In the genomic region with DNA sequence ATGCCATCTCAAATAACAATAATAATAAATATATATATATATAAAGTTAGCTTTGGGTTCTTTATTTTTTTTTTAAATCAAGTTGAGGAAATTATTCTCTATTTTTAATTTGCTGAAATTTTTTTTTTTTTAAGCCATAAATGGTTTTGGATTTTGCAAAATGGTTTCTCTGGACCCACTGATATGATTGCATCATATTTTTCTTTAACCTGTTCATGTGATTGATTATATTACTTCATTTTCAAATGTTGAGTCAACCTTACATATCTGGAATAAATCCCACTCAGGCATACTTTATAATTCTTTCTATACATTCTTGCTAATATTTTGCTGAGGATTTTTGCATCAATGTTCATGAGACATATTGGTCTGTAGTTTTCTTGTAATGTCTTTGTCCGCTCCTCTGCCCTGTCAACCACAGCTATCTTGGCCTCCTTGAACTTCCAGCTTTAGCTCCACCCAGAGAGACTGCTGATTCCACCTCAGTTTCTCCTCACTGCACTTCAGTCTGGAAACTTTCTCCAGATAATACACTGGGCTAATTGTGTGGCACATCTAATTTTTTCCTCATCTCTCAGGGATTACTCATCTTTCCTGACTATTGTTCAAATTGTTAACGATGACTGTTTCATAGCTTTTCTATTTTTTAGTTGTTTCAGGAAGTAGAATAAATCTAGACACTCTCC, we compare ENCODE assay signal across 1 cellular context.
TF ChIP-seq lines count a peak whose summit lies in the region.

No MANE protein-coding gene starts in this region.

TF ChIP-seq in GM23338, 12 proteins besides CTCF, POLR2A, EP300 and RAD21 (continued from another document):
- TF ChIP-seq, protein P1, sequence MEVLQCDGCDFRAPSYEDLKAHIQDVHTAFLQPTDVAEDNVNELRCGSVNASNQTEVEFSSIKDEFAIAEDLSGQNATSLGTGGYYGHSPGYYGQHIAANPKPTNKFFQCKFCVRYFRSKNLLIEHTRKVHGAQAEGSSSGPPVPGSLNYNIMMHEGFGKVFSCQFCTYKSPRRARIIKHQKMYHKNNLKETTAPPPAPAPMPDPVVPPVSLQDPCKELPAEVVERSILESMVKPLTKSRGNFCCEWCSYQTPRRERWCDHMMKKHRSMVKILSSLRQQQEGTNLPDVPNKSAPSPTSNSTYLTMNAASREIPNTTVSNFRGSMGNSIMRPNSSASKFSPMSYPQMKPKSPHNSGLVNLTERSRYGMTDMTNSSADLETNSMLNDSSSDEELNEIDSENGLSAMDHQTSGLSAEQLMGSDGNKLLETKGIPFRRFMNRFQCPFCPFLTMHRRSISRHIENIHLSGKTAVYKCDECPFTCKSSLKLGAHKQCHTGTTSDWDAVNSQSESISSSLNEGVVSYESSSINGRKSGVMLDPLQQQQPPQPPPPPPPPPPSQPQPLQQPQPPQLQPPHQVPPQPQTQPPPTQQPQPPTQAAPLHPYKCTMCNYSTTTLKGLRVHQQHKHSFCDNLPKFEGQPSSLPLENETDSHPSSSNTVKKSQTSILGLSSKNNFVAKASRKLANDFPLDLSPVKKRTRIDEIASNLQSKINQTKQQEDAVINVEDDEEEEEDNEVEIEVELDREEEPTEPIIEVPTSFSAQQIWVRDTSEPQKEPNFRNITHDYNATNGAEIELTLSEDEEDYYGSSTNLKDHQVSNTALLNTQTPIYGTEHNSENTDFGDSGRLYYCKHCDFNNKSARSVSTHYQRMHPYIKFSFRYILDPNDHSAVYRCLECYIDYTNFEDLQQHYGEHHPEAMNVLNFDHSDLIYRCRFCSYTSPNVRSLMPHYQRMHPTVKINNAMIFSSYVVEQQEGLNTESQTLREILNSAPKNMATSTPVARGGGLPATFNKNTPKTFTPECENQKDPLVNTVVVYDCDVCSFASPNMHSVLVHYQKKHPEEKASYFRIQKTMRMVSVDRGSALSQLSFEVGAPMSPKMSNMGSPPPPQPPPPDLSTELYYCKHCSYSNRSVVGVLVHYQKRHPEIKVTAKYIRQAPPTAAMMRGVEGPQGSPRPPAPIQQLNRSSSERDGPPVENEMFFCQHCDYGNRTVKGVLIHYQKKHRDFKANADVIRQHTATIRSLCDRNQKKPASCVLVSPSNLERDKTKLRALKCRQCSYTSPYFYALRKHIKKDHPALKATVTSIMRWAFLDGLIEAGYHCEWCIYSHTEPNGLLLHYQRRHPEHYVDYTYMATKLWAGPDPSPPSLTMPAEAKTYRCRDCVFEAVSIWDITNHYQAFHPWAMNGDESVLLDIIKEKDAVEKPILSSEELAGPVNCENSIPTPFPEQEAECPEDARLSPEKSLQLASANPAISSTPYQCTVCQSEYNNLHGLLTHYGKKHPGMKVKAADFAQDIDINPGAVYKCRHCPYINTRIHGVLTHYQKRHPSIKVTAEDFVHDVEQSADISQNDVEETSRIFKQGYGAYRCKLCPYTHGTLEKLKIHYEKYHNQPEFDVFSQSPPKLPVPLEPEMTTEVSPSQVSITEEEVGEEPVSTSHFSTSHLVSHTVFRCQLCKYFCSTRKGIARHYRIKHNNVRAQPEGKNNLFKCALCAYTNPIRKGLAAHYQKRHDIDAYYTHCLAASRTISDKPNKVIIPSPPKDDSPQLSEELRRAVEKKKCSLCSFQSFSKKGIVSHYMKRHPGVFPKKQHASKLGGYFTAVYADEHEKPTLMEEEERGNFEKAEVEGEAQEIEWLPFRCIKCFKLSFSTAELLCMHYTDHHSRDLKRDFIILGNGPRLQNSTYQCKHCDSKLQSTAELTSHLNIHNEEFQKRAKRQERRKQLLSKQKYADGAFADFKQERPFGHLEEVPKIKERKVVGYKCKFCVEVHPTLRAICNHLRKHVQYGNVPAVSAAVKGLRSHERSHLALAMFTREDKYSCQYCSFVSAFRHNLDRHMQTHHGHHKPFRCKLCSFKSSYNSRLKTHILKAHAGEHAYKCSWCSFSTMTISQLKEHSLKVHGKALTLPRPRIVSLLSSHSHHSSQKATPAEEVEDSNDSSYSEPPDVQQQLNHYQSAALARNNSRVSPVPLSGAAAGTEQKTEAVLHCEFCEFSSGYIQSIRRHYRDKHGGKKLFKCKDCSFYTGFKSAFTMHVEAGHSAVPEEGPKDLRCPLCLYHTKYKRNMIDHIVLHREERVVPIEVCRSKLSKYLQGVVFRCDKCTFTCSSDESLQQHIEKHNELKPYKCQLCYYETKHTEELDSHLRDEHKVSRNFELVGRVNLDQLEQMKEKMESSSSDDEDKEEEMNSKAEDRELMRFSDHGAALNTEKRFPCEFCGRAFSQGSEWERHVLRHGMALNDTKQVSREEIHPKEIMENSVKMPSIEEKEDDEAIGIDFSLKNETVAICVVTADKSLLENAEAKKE (CRISPR knock-in tag; IDR thresholded peaks at IDR 0.05), result no peak
- TF ChIP-seq, protein P2, sequence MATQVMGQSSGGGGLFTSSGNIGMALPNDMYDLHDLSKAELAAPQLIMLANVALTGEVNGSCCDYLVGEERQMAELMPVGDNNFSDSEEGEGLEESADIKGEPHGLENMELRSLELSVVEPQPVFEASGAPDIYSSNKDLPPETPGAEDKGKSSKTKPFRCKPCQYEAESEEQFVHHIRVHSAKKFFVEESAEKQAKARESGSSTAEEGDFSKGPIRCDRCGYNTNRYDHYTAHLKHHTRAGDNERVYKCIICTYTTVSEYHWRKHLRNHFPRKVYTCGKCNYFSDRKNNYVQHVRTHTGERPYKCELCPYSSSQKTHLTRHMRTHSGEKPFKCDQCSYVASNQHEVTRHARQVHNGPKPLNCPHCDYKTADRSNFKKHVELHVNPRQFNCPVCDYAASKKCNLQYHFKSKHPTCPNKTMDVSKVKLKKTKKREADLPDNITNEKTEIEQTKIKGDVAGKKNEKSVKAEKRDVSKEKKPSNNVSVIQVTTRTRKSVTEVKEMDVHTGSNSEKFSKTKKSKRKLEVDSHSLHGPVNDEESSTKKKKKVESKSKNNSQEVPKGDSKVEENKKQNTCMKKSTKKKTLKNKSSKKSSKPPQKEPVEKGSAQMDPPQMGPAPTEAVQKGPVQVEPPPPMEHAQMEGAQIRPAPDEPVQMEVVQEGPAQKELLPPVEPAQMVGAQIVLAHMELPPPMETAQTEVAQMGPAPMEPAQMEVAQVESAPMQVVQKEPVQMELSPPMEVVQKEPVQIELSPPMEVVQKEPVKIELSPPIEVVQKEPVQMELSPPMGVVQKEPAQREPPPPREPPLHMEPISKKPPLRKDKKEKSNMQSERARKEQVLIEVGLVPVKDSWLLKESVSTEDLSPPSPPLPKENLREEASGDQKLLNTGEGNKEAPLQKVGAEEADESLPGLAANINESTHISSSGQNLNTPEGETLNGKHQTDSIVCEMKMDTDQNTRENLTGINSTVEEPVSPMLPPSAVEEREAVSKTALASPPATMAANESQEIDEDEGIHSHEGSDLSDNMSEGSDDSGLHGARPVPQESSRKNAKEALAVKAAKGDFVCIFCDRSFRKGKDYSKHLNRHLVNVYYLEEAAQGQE (IDR thresholded peaks at IDR 0.05; ENCODE audit: unreplicated experiment), result no peak
- TF ChIP-seq ZNF114 (CRISPR knock-in tag; IDR thresholded peaks at IDR 0.05) (no peak), STAT1 (IDR thresholded peaks at IDR 0.05; ENCODE audit: unreplicated experiment) (no peak), CREB1 (CRISPR knock-in tag; IDR thresholded peaks at IDR 0.05; ENCODE audit: low read depth) (no peak), POLR2AphosphoS5 (IDR thresholded peaks at IDR 0.05; ENCODE audit: low read depth) (no peak), ZNF331 (CRISPR knock-in tag; IDR thresholded peaks at IDR 0.05; ENCODE audit: low read depth) (no peak)
- TF ChIP-seq, protein P3, sequence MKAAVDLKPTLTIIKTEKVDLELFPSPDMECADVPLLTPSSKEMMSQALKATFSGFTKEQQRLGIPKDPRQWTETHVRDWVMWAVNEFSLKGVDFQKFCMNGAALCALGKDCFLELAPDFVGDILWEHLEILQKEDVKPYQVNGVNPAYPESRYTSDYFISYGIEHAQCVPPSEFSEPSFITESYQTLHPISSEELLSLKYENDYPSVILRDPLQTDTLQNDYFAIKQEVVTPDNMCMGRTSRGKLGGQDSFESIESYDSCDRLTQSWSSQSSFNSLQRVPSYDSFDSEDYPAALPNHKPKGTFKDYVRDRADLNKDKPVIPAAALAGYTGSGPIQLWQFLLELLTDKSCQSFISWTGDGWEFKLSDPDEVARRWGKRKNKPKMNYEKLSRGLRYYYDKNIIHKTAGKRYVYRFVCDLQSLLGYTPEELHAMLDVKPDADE (IDR thresholded peaks at IDR 0.05), result no peak
